Comparison of ENCODE assay signal across 1 cellular context in the genomic region with DNA sequence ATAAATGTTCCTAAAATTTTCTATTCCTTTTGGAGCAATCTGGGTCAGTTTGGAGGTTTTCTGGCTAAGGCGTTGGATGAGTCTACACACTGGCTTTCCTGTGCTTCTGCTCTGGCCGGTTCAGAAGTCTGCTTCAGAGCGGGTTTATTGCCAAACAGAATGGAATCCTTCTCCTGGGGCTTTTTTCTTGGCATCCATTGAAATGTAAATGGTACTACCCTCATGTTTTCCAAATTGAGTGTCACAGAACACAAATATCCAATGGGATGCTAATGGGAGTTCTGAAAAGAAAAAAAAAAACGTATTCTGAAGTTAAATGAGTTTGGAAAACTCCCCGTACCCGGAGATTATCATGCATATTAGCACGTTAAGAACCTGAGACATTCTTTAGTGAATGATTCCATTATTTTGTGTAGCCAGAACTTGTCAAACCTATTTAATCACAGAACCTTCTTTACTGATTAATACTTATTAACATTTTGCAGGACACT.
TF ChIP-seq lines count a peak whose summit lies in the region.

No MANE protein-coding gene starts in this region.

TF ChIP-seq in GM23338, 12 proteins besides CTCF, POLR2A, EP300 and RAD21 (continued from another document):
- TF ChIP-seq EZH2phosphoT487 (IDR thresholded peaks at IDR 0.05; ENCODE audit: unreplicated experiment) (no peak), STAT1 (IDR thresholded peaks at IDR 0.05; ENCODE audit: unreplicated experiment) (no peak), ZNF331 (CRISPR knock-in tag; IDR thresholded peaks at IDR 0.05; ENCODE audit: low read depth) (no peak), EZH2 (IDR thresholded peaks at IDR 0.05; ENCODE audit: low read depth, unreplicated experiment) (no peak)
TF ChIP-seq in GM23338: peak in this region for 4.
